In the genomic region with DNA sequence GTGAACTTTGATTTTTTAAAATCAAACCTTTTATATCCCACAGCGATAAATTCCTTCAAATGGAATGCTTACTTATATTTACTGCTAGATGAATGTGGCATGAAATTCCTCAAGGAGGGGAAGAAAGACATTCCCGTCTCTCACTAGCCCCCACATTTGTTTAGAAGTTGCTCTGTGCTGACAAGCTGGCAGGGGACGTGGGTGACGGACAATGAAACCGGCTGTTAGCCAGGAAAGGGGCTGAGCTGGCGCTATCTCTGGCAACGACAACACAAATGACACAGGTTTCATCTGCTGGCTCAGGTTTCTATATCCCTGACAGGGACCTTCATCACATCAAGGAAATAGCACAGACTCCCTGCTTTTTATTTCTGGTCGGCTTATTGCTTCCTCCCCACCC, we compare ENCODE assay signal across 14 cellular contexts.
"Had no signal": no experiment of that assay in that cellular context is flagged by ENCODE, and none has a peak within 500 bp of the region (broad histone marks: within the 10 kb centered on the region; RNA-seq: fewer than 3 reads in every experiment).

No MANE protein-coding gene starts in this region.

- H3K4me3 Mint-ChIP-seq: activated CD8-positive, alpha-beta T cell treated with anti-CD3 and anti-CD28 coated beads for 36 hours; activated naive CD8-positive, alpha-beta T cell treated with anti-CD3 and anti-CD28 coated beads, Interleukin-2, amount 50 U/mL, for 24 hours; activated T-cell treated with anti-CD3 and anti-CD28 coated beads, Interleukin-2, amount 50 U/mL, for 72 hours; immature natural killer cell; memory B cell; nephron progenitor cell; T-cell had no signal

- H3K27me3 Mint-ChIP-seq: activated CD8-positive, alpha-beta T cell treated with anti-CD3 and anti-CD28 coated beads for 36 hours; activated naive CD8-positive, alpha-beta T cell treated with anti-CD3 and anti-CD28 coated beads, Interleukin-2, amount 50 U/mL, for 24 hours; memory B cell; T-cell had no signal

- H3K27ac Mint-ChIP-seq: activated CD8-positive, alpha-beta T cell treated with anti-CD3 and anti-CD28 coated beads for 36 hours; activated naive CD8-positive, alpha-beta T cell treated with anti-CD3 and anti-CD28 coated beads, Interleukin-2, amount 50 U/mL, for 24 hours; activated T-cell treated with anti-CD3 and anti-CD28 coated beads, Interleukin-2, amount 50 U/mL, for 72 hours; immature natural killer cell; memory B cell; nephron progenitor cell; T-cell had no signal

- H3K4me1 ChIP-seq: thyroid gland had no signal

- H3K4me3 ChIP-seq: thyroid gland had no signal

- H3K9me3 ChIP-seq: thyroid gland had no signal

- H3K9me3 Mint-ChIP-seq: activated CD8-positive, alpha-beta T cell treated with anti-CD3 and anti-CD28 coated beads for 36 hours; activated naive CD8-positive, alpha-beta T cell treated with anti-CD3 and anti-CD28 coated beads, Interleukin-2, amount 50 U/mL, for 24 hours; activated T-cell treated with anti-CD3 and anti-CD28 coated beads, Interleukin-2, amount 50 U/mL, for 72 hours; immature natural killer cell; memory B cell; nephron progenitor cell; T-cell had no signal

- ATAC-seq: activated CD8-positive, alpha-beta T cell treated with anti-CD3 and anti-CD28 coated beads for 36 hours; activated naive CD8-positive, alpha-beta T cell treated with anti-CD3 and anti-CD28 coated beads, Interleukin-2, amount 50 U/mL, for 24 hours; activated T-cell treated with anti-CD3 and anti-CD28 coated beads, Interleukin-2, amount 50 U/mL, for 72 hours; T-cell had no signal

- H3K27me3 ChIP-seq: thyroid gland had no signal

- DNase-seq: activated CD4-positive, alpha-beta T cell treated with anti-CD3 and anti-CD28 coated beads for 4 hours; activated CD8-positive, alpha-beta memory T cell treated with anti-CD3 and anti-CD28 coated beads, Interleukin-2, amount 50 U/mL, for 4 hours; activated CD8-positive, alpha-beta T cell treated with anti-CD3 and anti-CD28 coated beads for 36 hours; activated naive CD8-positive, alpha-beta T cell treated with anti-CD3 and anti-CD28 coated beads, Interleukin-2, amount 50 U/mL, for 24 hours; activated T-cell treated with anti-CD3 and anti-CD28 coated beads, Interleukin-2, amount 50 U/mL, for 72 hours; erythroblast; immature natural killer cell; nephron progenitor cell; small intestine; T-cell; T1000; thyroid gland; WERI-Rb-1 had no signal

- H3K27ac ChIP-seq: thyroid gland, WERI-Rb-1 had no signal
